8 cellular contexts compared by ENCODE assay signal in genomic region chr5:58460727-58461286, GRCh38. TPM values are rescaled to one million over a fixed set of nuclear protein-coding genes. Genes with fewer than 3 reads are reported as not detected.
DNase-seq lines count a peak whose midpoint lies in the region; ATAC-seq lines count a peak whose summit lies in the region.

No MANE protein-coding gene starts in this region.

- H3K4me3 Mint-ChIP-seq in activated CD4-positive, alpha-beta T cell treated with anti-CD3 and anti-CD28 coated beads, Interleukin-2, amount 10 ng/mL, durations not matched to agents 7 days and 5 days = peak overlapping the region; percentile 76

- POLR2A ChIA-PET in activated CD4-positive, alpha-beta T cell treated with anti-CD3 and anti-CD28 coated beads, Interleukin-2, amount 10 ng/mL, durations not matched to agents 7 days and 5 days (lab: Charles Lee) = no interaction called here

- ATAC-seq in GM19025 (IDR thresholded peaks at IDR 0.05; ENCODE audit: low read depth, unreplicated experiment) (peak; percentile 61), HG03280 (IDR thresholded peaks at IDR 0.05; ENCODE audit: unreplicated experiment) (peak; percentile 74)

- no peaks in the 10 kb centered on the region for H3K9me3 Mint-ChIP-seq in activated CD4-positive, alpha-beta T cell treated with anti-CD3 and anti-CD28 coated beads, Interleukin-2, amount 10 ng/mL, durations not matched to agents 7 days and 5 days

- H3K4me1 Mint-ChIP-seq in activated CD4-positive, alpha-beta T cell treated with anti-CD3 and anti-CD28 coated beads, Interleukin-2, amount 10 ng/mL, durations not matched to agents 7 days and 5 days = peaks cover 19% of the 10 kb centered on the region

- DNase-seq in AML-193 (lab: John Stamatoyannopoulos, UW) = peak; percentile 73 to 79
- DNase-seq in NCI-H510A (lab: John Stamatoyannopoulos, UW) = peak; percentile 43
- peak; percentile 92 for DNase-seq in activated CD4-positive, alpha-beta T cell treated with anti-CD3 and anti-CD28 coated beads, Interleukin-2, amount 10 ng/mL, durations not matched to agents 7 days and 5 days
- DNase-seq in dedifferentiated amniotic fluid mesenchymal stem cell (ENCODE audit: extremely low spot score) = peak; percentile 84
- peak; percentile 96 for DNase-seq in left kidney (ENCODE audit: low read depth, low spot score)
- peak; percentile 91 to 94 for DNase-seq in stimulated activated CD4-positive, alpha-beta T cell treated with anti-CD3 and anti-CD28 coated beads, Interleukin-2, amount 100 ng/mL, for 24 hours

- CTCF ChIA-PET in activated CD4-positive, alpha-beta T cell treated with anti-CD3 and anti-CD28 coated beads, Interleukin-2, amount 10 ng/mL, durations not matched to agents 7 days and 5 days (lab: Charles Lee) = interaction anchor here (0.7 to 2.9 kb wide), 9 partner anchors 13 to 1331 kb away, joined by 3 to 16 read pairs (median 7); no protein-coding TSS in a partner anchor

- H3K27me3 Mint-ChIP-seq in activated CD4-positive, alpha-beta T cell treated with anti-CD3 and anti-CD28 coated beads, Interleukin-2, amount 10 ng/mL, durations not matched to agents 7 days and 5 days = peaks cover 28% of the 10 kb centered on the region

- no peaks in the 10 kb centered on the region for H3K36me3 Mint-ChIP-seq in activated CD4-positive, alpha-beta T cell treated with anti-CD3 and anti-CD28 coated beads, Interleukin-2, amount 10 ng/mL, durations not matched to agents 7 days and 5 days (ENCODE audit: low read depth)

- H3K27ac Mint-ChIP-seq in activated CD4-positive, alpha-beta T cell treated with anti-CD3 and anti-CD28 coated beads, Interleukin-2, amount 10 ng/mL, durations not matched to agents 7 days and 5 days = peak overlapping the region; percentile 26

RNA-seq across cellular contexts. Expression of gene PLK2, which starts 0.9 kb away (rescaled TPM):
- total RNA-seq in activated CD4-positive, alpha-beta T cell treated with anti-CD3 and anti-CD28 coated beads, Interleukin-2, amount 10 ng/mL, durations not matched to agents 7 days and 5 days = 1 to 10 TPM; 1.6 to 1.7 TPM

RNA-seq across cellular contexts. Expression of gene GAPT, which starts 30.4 kb away (rescaled TPM):
- not detected for total RNA-seq in activated CD4-positive, alpha-beta T cell treated with anti-CD3 and anti-CD28 coated beads, Interleukin-2, amount 10 ng/mL, durations not matched to agents 7 days and 5 days

Comparison
In these comparisons a context has a peak if more than half of its experiments do, and no peak if none do; other contexts are left out.
1. Peak in every context shown above with its lines: DNase-seq and ATAC-seq.
2. DNase-seq: peak in every context shown above with its lines; median percentile 96 in left kidney; 92 in stimulated activated CD4-positive, alpha-beta T cell treated with anti-CD3 and anti-CD28 coated beads, Interleukin-2, amount 100 ng/mL, for 24 hours; 92 in activated CD4-positive, alpha-beta T cell treated with anti-CD3 and anti-CD28 coated beads, Interleukin-2, amount 10 ng/mL, durations not matched to agents 7 days and 5 days; 84 in dedifferentiated amniotic fluid mesenchymal stem cell; 76 in AML-193; 43 in NCI-H510A.